9 cellular contexts compared by ENCODE assay signal in genomic region chr2:205139822-205140612, GRCh38.
DNase-seq lines count a peak whose midpoint lies in the region; ATAC-seq lines count a peak whose summit lies in the region.
"Had no signal": no experiment of that assay in that cellular context is flagged by ENCODE, and none has a peak within 500 bp of the region (broad histone marks: within the 10 kb centered on the region; RNA-seq: fewer than 3 reads in every experiment).

No MANE protein-coding gene starts in this region.

- H2BK5ac ChIP-seq in neuronal stem cell (ENCODE audit: low read length): no peak overlapping the region

- no peak overlapping the region for H2AK5ac ChIP-seq in neuronal stem cell (ENCODE audit: low read depth, low read length)

- no peaks in the 10 kb centered on the region for H3K27me3 ChIP-seq in neuronal stem cell (ENCODE audit: control insufficient read depth in 3 of 3, insufficient read depth in 3 of 3, low read depth in 1 of 3, low read length in 3 of 3)

- no peak overlapping the region for H3K4me2 ChIP-seq in neuronal stem cell (ENCODE audit: insufficient read depth, low read length, poor library complexity, severe bottlenecking)

- H3K14ac ChIP-seq in neuronal stem cell (ENCODE audit: low read length): no peak overlapping the region

- H3K27ac ChIP-seq in neuronal stem cell (replicated peaks; ENCODE audit: low read length): no peak overlapping the region
- H3K27ac ChIP-seq: parathyroid adenoma had no signal

- H3K36me3 ChIP-seq in neuronal stem cell (replicated peaks in 1 of 2; ENCODE audit: control insufficient read depth in 2 of 2, insufficient read depth in 2 of 2, low read length in 2 of 2): no peaks in the 10 kb centered on the region

- H3K18ac ChIP-seq in neuronal stem cell (ENCODE audit: low read length): no peak overlapping the region

- no peak overlapping the region for H2BK15ac ChIP-seq in neuronal stem cell (ENCODE audit: low read length)

- no peak overlapping the region for H4K8ac ChIP-seq in neuronal stem cell (ENCODE audit: low read depth, low read length)

- H4K91ac ChIP-seq in neuronal stem cell (ENCODE audit: low read depth, low read length, poor library complexity): no peak overlapping the region

- ATAC-seq in GM19463 (IDR thresholded peaks at IDR 0.05; ENCODE audit: unreplicated experiment) (peak; percentile 48), HG03175 (IDR thresholded peaks at IDR 0.05; ENCODE audit: unreplicated experiment) (peak; percentile 79), GM21786 (IDR thresholded peaks at IDR 0.05; ENCODE audit: unreplicated experiment) (no peak)

- DNase-seq in dermis blood vessel endothelial cell (peak; percentile 98), neuronal stem cell (ENCODE audit: low spot score) (peak; percentile 3), C1 segment of cervical spinal cord (lab: John Stamatoyannopoulos, UW) (no peak), amniotic stem cell (lab: John Stamatoyannopoulos, UW) (no peak), hippocampal formation (lab: John Stamatoyannopoulos, UW) (no peak)

- peaks cover 2 to 30% of the 10 kb centered on the region in 2 donors for H3K4me1 ChIP-seq in neuronal stem cell (ENCODE audit: control insufficient read depth in 2 of 2, insufficient read depth in 1 of 2, low read depth in 1 of 2, low read length in 2 of 2)
- H3K4me1 ChIP-seq: parathyroid adenoma had no signal

- H3K23ac ChIP-seq in neuronal stem cell (ENCODE audit: low read depth, low read length, poor library complexity): no peak overlapping the region

- H2AFZ ChIP-seq in neuronal stem cell (ENCODE audit: low read length): no peak overlapping the region
- H2AFZ ChIP-seq: parathyroid adenoma had no signal

- no peak overlapping the region for H3K4ac ChIP-seq in neuronal stem cell (ENCODE audit: low read length)

- no peak overlapping the region for H3K9ac ChIP-seq in neuronal stem cell (ENCODE audit: low read depth, low read length, poor library complexity)
- H3K9ac ChIP-seq: parathyroid adenoma had no signal

- no CpG with 5 or more reads among the region's 9 CpGs for WGBS in neuronal stem cell (ENCODE audit: extremely low coverage in 2 of 2, insufficient read length in 2 of 2, insufficient replicate concordance in 1 of 2), 2 donors

- no peak overlapping the region for H2BK120ac ChIP-seq in neuronal stem cell (ENCODE audit: low read depth, low read length)

- no peaks in the 10 kb centered on the region for H3K79me1 ChIP-seq in neuronal stem cell (ENCODE audit: low read depth, low read length)

- H2BK12ac ChIP-seq in neuronal stem cell (ENCODE audit: low read length): no peak overlapping the region

- no peak overlapping the region for H3K4me3 ChIP-seq in neuronal stem cell (ENCODE audit: low read length in 2 of 2)

- H3K9me3 ChIP-seq in neuronal stem cell (replicated peaks in 1 of 2; ENCODE audit: control insufficient read depth in 2 of 2, insufficient read depth in 1 of 2, low read depth in 1 of 2, low read length in 2 of 2): peaks cover 0 to 6% of the 10 kb centered on the region in 2 donors

Comparison
In these comparisons a context has a peak if more than half of its experiments do, and no peak if none do; other contexts are left out.
1. DNase-seq: peak in dermis blood vessel endothelial cell (single experiment) and neuronal stem cell (single experiment); none in C1 segment of cervical spinal cord (0 of 14), amniotic stem cell (single experiment) and hippocampal formation (0 of 2).